In the genomic region with DNA sequence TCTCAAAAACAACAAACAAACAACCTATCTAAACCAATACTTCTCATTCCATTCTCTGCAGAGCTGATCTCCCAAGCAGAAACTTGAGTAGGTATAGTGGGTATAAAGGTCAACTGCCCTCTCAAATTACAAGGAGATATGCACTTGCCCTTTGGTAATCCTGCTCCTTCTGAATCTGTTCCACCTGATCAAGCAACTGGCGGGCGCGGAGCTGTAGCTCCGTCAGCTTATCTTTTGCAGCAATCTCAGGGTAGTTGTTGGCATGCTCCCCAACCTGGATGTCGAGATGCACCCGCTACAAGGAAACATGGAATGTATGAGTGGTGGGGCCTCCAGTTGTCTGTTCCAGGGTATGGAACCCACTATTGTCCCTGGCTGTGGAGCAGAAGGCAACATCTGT, we compare ENCODE assay signal across 8 cellular contexts. TPM values are rescaled to one million over a fixed set of nuclear protein-coding genes. Genes with fewer than 3 reads are reported as not detected.
DNase-seq lines count a peak whose midpoint lies in the region; ATAC-seq, FAIRE-seq and TF ChIP-seq lines count a peak whose summit lies in the region.

No MANE protein-coding gene starts in this region.

- H3K36me3 ChIP-seq in SK-N-SH (replicated peaks in 1 of 2; ENCODE audit: control insufficient read depth in 1 of 2, insufficient read depth in 2 of 2, low read length in 1 of 2) (peaks cover 25 to 33% of the 10 kb centered on the region in 2 experiments), keratinocyte (ENCODE audit: control insufficient read depth in 2 of 2, extremely low read depth in 1 of 2, insufficient read depth in 2 of 2, low read length in 2 of 2) (peaks cover 11 to 17% of the 10 kb centered on the region in 2 experiments), subcutaneous abdominal adipose tissue (ENCODE audit: control insufficient read depth in 5 of 5, insufficient read depth in 5 of 5, low read length in 5 of 5) (peaks cover 5 to 28% (median 27%) of the 10 kb centered on the region in 5 donors)

- no peaks in the 10 kb centered on the region for H3K27me3 ChIP-seq in SK-N-SH (ENCODE audit: insufficient read depth)
- no peaks in the 10 kb centered on the region for H3K27me3 ChIP-seq in keratinocyte (ENCODE audit: control insufficient read depth, extremely low read depth, insufficient read depth, low read length)
- H3K27me3 ChIP-seq in subcutaneous abdominal adipose tissue (ENCODE audit: control insufficient read depth in 5 of 5, insufficient read depth in 4 of 5, low read length in 5 of 5), result no peaks in the 10 kb centered on the region

- no peak for TF ChIP-seq RAD21 in SK-N-SH (IDR thresholded peaks at IDR 0.05; ENCODE audit: low read length)

- no peaks in the 10 kb centered on the region for H3K9me3 ChIP-seq in SK-N-SH
- H3K9me3 ChIP-seq in keratinocyte (ENCODE audit: control insufficient read depth, low read depth, low read length), result no peaks in the 10 kb centered on the region
- no peaks in the 10 kb centered on the region for H3K9me3 ChIP-seq in subcutaneous abdominal adipose tissue (ENCODE audit: control insufficient read depth in 5 of 5, low read length in 5 of 5)

- H3K4me3 Mint-ChIP-seq in activated CD8-positive, alpha-beta T cell treated with anti-CD3 and anti-CD28 coated beads, Interleukin-2, amount 10 ng/mL, durations not matched to agents 7 days and 5 days, result peak overlapping the region; percentile 93

- H4K20me1 ChIP-seq in SK-N-SH (ENCODE audit: insufficient read depth), result no peaks in the 10 kb centered on the region
- no peaks in the 10 kb centered on the region for H4K20me1 ChIP-seq in keratinocyte (ENCODE audit: control insufficient read depth, extremely low read depth, insufficient read depth, low read length)

- H3K4me1 ChIP-seq in SK-N-SH (ENCODE audit: control insufficient read depth in 1 of 2, insufficient read depth in 2 of 2, low read depth in 1 of 2, low read length in 1 of 2) (peaks cover 5 to 15% of the 10 kb centered on the region in 2 experiments; a peak in 2 of 4 replicates), keratinocyte (ENCODE audit: control insufficient read depth, extremely low read depth, insufficient read depth, low read length) (peaks cover 17% of the 10 kb centered on the region), subcutaneous abdominal adipose tissue (ENCODE audit: control insufficient read depth in 5 of 5, insufficient read depth in 5 of 5, low read length in 5 of 5) (peaks cover 4 to 26% (median 22%) of the 10 kb centered on the region in 5 donors)

- peaks cover 39% of the 10 kb centered on the region for H3K36me3 Mint-ChIP-seq in activated CD8-positive, alpha-beta T cell treated with anti-CD3 and anti-CD28 coated beads, Interleukin-2, amount 10 ng/mL, durations not matched to agents 7 days and 5 days (ENCODE audit: low read depth)

- peaks cover 23% of the 10 kb centered on the region for H3F3A ChIP-seq in SK-N-SH (replicated peaks; ENCODE audit: insufficient read depth)

- H3K9me1 ChIP-seq in keratinocyte (ENCODE audit: control insufficient read depth, extremely low read depth, insufficient read depth, low read length), result no peaks in the 10 kb centered on the region

- H3K27me3 Mint-ChIP-seq in activated CD8-positive, alpha-beta T cell treated with anti-CD3 and anti-CD28 coated beads, Interleukin-2, amount 10 ng/mL, durations not matched to agents 7 days and 5 days (ENCODE audit: low read depth), result peaks cover 3% of the 10 kb centered on the region

- dilution Hi-C loops in keratinocyte (cut with MboI; ENCODE audit: extremely low pct_ligation_motif_present, low sequenced_read_pairs), result no loop called here

- no peaks in the 10 kb centered on the region for H3K9me3 Mint-ChIP-seq in activated CD8-positive, alpha-beta T cell treated with anti-CD3 and anti-CD28 coated beads, Interleukin-2, amount 10 ng/mL, durations not matched to agents 7 days and 5 days (ENCODE audit: insufficient read depth)

- CTCF ChIA-PET in SK-N-SH (lab: Yijun Ruan, JAX), result interaction anchor here (1.2 to 12.5 kb wide), 5 partner anchors 9 to 276 kb away, joined by 3 to 98 read pairs (median 3); no protein-coding TSS in a partner anchor
- CTCF ChIA-PET in activated CD8-positive, alpha-beta T cell treated with anti-CD3 and anti-CD28 coated beads, Interleukin-2, amount 10 ng/mL, durations not matched to agents 7 days and 5 days (lab: Charles Lee), result interaction anchor here (0.8 to 3.1 kb wide), 6 partner anchors 8 to 340 kb away, joined by 3 to 12 read pairs (median 4); no protein-coding TSS in a partner anchor

- TF ChIP-seq CTCF in SK-N-SH (IDR thresholded peaks at IDR 0.05), result no peak
- no peak for TF ChIP-seq CTCF in keratinocyte (optimal IDR thresholded peaks at IDR 0.05 in 1 of 3, IDR thresholded peaks at IDR 0.05 in 1 of 3, conservative IDR thresholded peaks at IDR 0.05 in 1 of 3; ENCODE audit: extremely low read depth in 1 of 3, insufficient read depth in 2 of 3, low read length in 3 of 3)

- peak overlapping the region; percentile 81 for H3K9ac ChIP-seq in SK-N-SH
- H3K9ac ChIP-seq in keratinocyte (ENCODE audit: control insufficient read depth, extremely low read depth, insufficient read depth, low read length), result peak overlapping the region; percentile 95
- peak overlapping the region in 4 of 5 donors; percentile 26 to 98 (median 88) for H3K9ac ChIP-seq in subcutaneous abdominal adipose tissue (ENCODE audit: low read length in 5 of 5)

- H2AFZ ChIP-seq in SK-N-SH (ENCODE audit: low read depth) (no peak overlapping the region), keratinocyte (ENCODE audit: control insufficient read depth, low read length) (no peak overlapping the region)

- DNase-seq in SK-N-SH (no peak), keratinocyte (ENCODE audit: low read depth, low spot score) (no peak), dermis blood vessel endothelial cell (no peak), NCI-H1930 (lab: John Stamatoyannopoulos, UW) (no peak)
- DNase-seq in activated CD8-positive, alpha-beta T cell treated with anti-CD3 and anti-CD28 coated beads, Interleukin-2, amount 10 ng/mL, durations not matched to agents 7 days and 5 days, result no peak

- POLR2A ChIA-PET in SK-N-SH (lab: Yijun Ruan, JAX), result interaction anchor here (2.3 kb wide), 1 partner anchor 25 kb away, joined by 24 read pairs; the partner anchor contains the start of gene OGDH
- POLR2A ChIA-PET in activated CD8-positive, alpha-beta T cell treated with anti-CD3 and anti-CD28 coated beads, Interleukin-2, amount 10 ng/mL, durations not matched to agents 7 days and 5 days (lab: Charles Lee), result interaction anchor here (0.6 to 3.3 kb wide), 10 partner anchors 8 to 376 kb away, joined by 3 to 31 read pairs (median 17); partner anchors contain the start of genes DDX56, H2AZ2, OGDH and PURB

- H3K79me2 ChIP-seq in SK-N-SH (ENCODE audit: insufficient read depth) (peaks cover 44% of the 10 kb centered on the region), keratinocyte (ENCODE audit: control insufficient read depth, insufficient read depth, low read length) (peaks cover 32% of the 10 kb centered on the region)

- H3K4me2 ChIP-seq in SK-N-SH, result peak overlapping the region; percentile 97
- peak overlapping the region; percentile 87 for H3K4me2 ChIP-seq in keratinocyte (ENCODE audit: control insufficient read depth, extremely low read depth, insufficient read depth, low read depth, low read length)

- H3K27ac Mint-ChIP-seq in activated CD8-positive, alpha-beta T cell treated with anti-CD3 and anti-CD28 coated beads, Interleukin-2, amount 10 ng/mL, durations not matched to agents 7 days and 5 days, result peak overlapping the region; percentile 91

- no peak for FAIRE-seq in keratinocyte (lab: Jason Lieb, UNC)

- H3K27ac ChIP-seq in SK-N-SH (ENCODE audit: low read depth in 2 of 2, low read length in 1 of 2), result no peak overlapping the region
- H3K27ac ChIP-seq in keratinocyte (ENCODE audit: control insufficient read depth, insufficient read depth, low read length), result peak overlapping the region; percentile 73
- H3K27ac ChIP-seq in subcutaneous abdominal adipose tissue (ENCODE audit: low read depth, low read length), result peak overlapping the region; percentile 78

- no peaks in the 10 kb centered on the region for H3K9me2 ChIP-seq in SK-N-SH

- 69% methylated on average over 6 of the region's 6 CpGs for WGBS in SK-N-SH (ENCODE audit: low lambda C conversion rate)

- no peak for TF ChIP-seq EP300 in SK-N-SH (IDR thresholded peaks at IDR 0.05; ENCODE audit: borderline replicate concordance in 1 of 2, low read depth in 1 of 2, low read length in 1 of 2)

- H3K4me3 ChIP-seq in SK-N-SH (ENCODE audit: low read depth in 2 of 2, low read length in 1 of 2), result peak overlapping the region; percentile 82 to 95
- H3K4me3 ChIP-seq in keratinocyte (ENCODE audit: control insufficient read depth in 2 of 3, extremely low read depth in 1 of 3, insufficient read depth in 2 of 3, low read depth in 1 of 3, low read length in 3 of 3), result peak overlapping the region; percentile 82 to 91 (median 88)
- H3K4me3 ChIP-seq in subcutaneous abdominal adipose tissue (ENCODE audit: low read depth in 1 of 5, low read length in 5 of 5), result peak overlapping the region; percentile 81 to 94 (median 85)

- ATAC-seq in SK-N-SH treated with all-trans-retinoic acid at 6 μM for 48 hours (no peak), GM21447 (IDR thresholded peaks at IDR 0.05; ENCODE audit: unreplicated experiment) (no peak)
- no peak for ATAC-seq in activated CD8-positive, alpha-beta T cell treated with anti-CD3 and anti-CD28 coated beads, Interleukin-2, amount 10 ng/mL, durations not matched to agents 7 days and 5 days

- peaks cover 42% of the 10 kb centered on the region for H3K4me1 Mint-ChIP-seq in activated CD8-positive, alpha-beta T cell treated with anti-CD3 and anti-CD28 coated beads, Interleukin-2, amount 10 ng/mL, durations not matched to agents 7 days and 5 days (ENCODE audit: low read depth)

RNA-seq across cellular contexts. Expression of gene TMED4, which starts 1.1 kb away (rescaled TPM):
- polyA plus RNA-seq in SK-N-SH (2012; rRNA removed) (145 and 192 TPM in 2 replicates), keratinocyte (45.8 to 52.0 TPM (median 47.6 TPM) in 3 replicates)
- 101 and 126 TPM in 2 replicates for polyA plus RNA-seq in SK-N-SH (2012; cell fraction: cytosol; rRNA removed)
- 144 and 182 TPM in 2 replicates for polyA plus RNA-seq in SK-N-SH (2012; cell fraction: nucleus; rRNA removed)
- total RNA-seq in activated CD8-positive, alpha-beta T cell treated with anti-CD3 and anti-CD28 coated beads, Interleukin-2, amount 10 ng/mL, durations not matched to agents 7 days and 5 days, result 10 to 100 TPM; 63.8 to 65.9 TPM
- polyA plus RNA-seq in keratinocyte (2011; ENCODE audit: low read depth), result 14.9 TPM
- 26.9 and 30.9 TPM in 2 replicates for polyA plus RNA-seq in keratinocyte (2011; cell fraction: cytosol; rRNA removed)
- 96.2 and 102 TPM in 2 replicates for polyA plus RNA-seq in keratinocyte (2011; cell fraction: nucleus; rRNA removed)
- polyA plus RNA-seq in keratinocyte (2012; ENCODE audit: low replicate concordance), result 29.1 and 43.1 TPM in 2 replicates
- polyA minus RNA-seq in keratinocyte, result 41.7 to 49.6 TPM (median 43.4 TPM) in 3 replicates
- 69.8 TPM for polyA minus RNA-seq in keratinocyte (2011; cell fraction: cytosol; rRNA and poly(A)+ RNA removed)
- polyA minus RNA-seq in keratinocyte (2011; cell fraction: nucleus; rRNA and poly(A)+ RNA removed), result 38.5 and 48.6 TPM in 2 replicates
- total RNA-seq in dermis blood vessel endothelial cell, result 78.8 and 191 TPM in 2 replicates

RNA-seq across cellular contexts. Expression of gene DDX56, which starts 7.2 kb away (rescaled TPM):
- 97.1 and 126 TPM in 2 replicates for polyA plus RNA-seq in SK-N-SH (2012; rRNA removed)
- 44.8 and 68.5 TPM in 2 replicates for polyA plus RNA-seq in SK-N-SH (2012; cell fraction: cytosol; rRNA removed)
- 227 and 338 TPM in 2 replicates for polyA plus RNA-seq in SK-N-SH (2012; cell fraction: nucleus; rRNA removed)
- total RNA-seq in activated CD8-positive, alpha-beta T cell treated with anti-CD3 and anti-CD28 coated beads, Interleukin-2, amount 10 ng/mL, durations not matched to agents 7 days and 5 days, result 10 to 100 TPM; 83.6 to 86.5 TPM
- polyA plus RNA-seq in keratinocyte, result 79.9 to 95.6 TPM (median 81.6 TPM) in 3 replicates
- 35.3 TPM for polyA plus RNA-seq in keratinocyte (2011; ENCODE audit: low read depth)
- 55.7 and 62.8 TPM in 2 replicates for polyA plus RNA-seq in keratinocyte (2011; cell fraction: cytosol; rRNA removed)
- 162 and 178 TPM in 2 replicates for polyA plus RNA-seq in keratinocyte (2011; cell fraction: nucleus; rRNA removed)
- polyA plus RNA-seq in keratinocyte (2012; ENCODE audit: low replicate concordance), result 71.2 and 71.6 TPM in 2 replicates
- 71.9 to 122 TPM (median 76.6 TPM) in 3 replicates for polyA minus RNA-seq in keratinocyte
- polyA minus RNA-seq in keratinocyte (2011; cell fraction: cytosol; rRNA and poly(A)+ RNA removed), result 36.3 TPM
- polyA minus RNA-seq in keratinocyte (2011; cell fraction: nucleus; rRNA and poly(A)+ RNA removed), result 50.8 and 65.9 TPM in 2 replicates
- 55.5 and 69.5 TPM in 2 replicates for total RNA-seq in dermis blood vessel endothelial cell

RNA-seq across cellular contexts. Expression of gene OGDH, which starts 25.5 kb away (rescaled TPM):
- 58.2 and 69.4 TPM in 2 replicates for polyA plus RNA-seq in SK-N-SH (2012; rRNA removed)
- 35.2 and 49.5 TPM in 2 replicates for polyA plus RNA-seq in SK-N-SH (2012; cell fraction: cytosol; rRNA removed)
- 71.1 and 78.7 TPM in 2 replicates for polyA plus RNA-seq in SK-N-SH (2012; cell fraction: nucleus; rRNA removed)
- total RNA-seq in activated CD8-positive, alpha-beta T cell treated with anti-CD3 and anti-CD28 coated beads, Interleukin-2, amount 10 ng/mL, durations not matched to agents 7 days and 5 days, result 100 to 1,000 TPM; 113 to 114 TPM
- 34.4 to 79.9 TPM (median 46.4 TPM) in 3 replicates for polyA plus RNA-seq in keratinocyte
- polyA plus RNA-seq in keratinocyte (2011; ENCODE audit: low read depth), result 37.6 TPM
- 53.1 and 67.3 TPM in 2 replicates for polyA plus RNA-seq in keratinocyte (2011; cell fraction: cytosol; rRNA removed)
- polyA plus RNA-seq in keratinocyte (2011; cell fraction: nucleus; rRNA removed), result 137 and 149 TPM in 2 replicates
- 74.3 and 78.0 TPM in 2 replicates for polyA plus RNA-seq in keratinocyte (2012; ENCODE audit: low replicate concordance)
- 119 to 232 TPM (median 133 TPM) in 3 replicates for polyA minus RNA-seq in keratinocyte
- polyA minus RNA-seq in keratinocyte (2011; cell fraction: cytosol; rRNA and poly(A)+ RNA removed), result 96.3 TPM
- polyA minus RNA-seq in keratinocyte (2011; cell fraction: nucleus; rRNA and poly(A)+ RNA removed), result 138 and 184 TPM in 2 replicates
- 57.0 and 102 TPM in 2 replicates for total RNA-seq in dermis blood vessel endothelial cell

RNA-seq across cellular contexts. Expression of gene NPC1L1, which starts 39.8 kb away (rescaled TPM):
- 0.03 TPM in 1 of 2 replicates, not detected in the other for polyA plus RNA-seq in SK-N-SH (2012; rRNA removed)
- polyA plus RNA-seq in SK-N-SH (2012; cell fraction: cytosol; rRNA removed), result under 0.01 TPM in 1 of 2 replicates, not detected in the other
- polyA plus RNA-seq in SK-N-SH (2012; cell fraction: nucleus; rRNA removed), result 0.05 and 0.12 TPM in 2 replicates
- not detected for total RNA-seq in activated CD8-positive, alpha-beta T cell treated with anti-CD3 and anti-CD28 coated beads, Interleukin-2, amount 10 ng/mL, durations not matched to agents 7 days and 5 days
- polyA plus RNA-seq in keratinocyte, result 0.01 to 0.03 TPM in 2 of 3 replicates, not detected in the other
- 0.16 TPM for polyA plus RNA-seq in keratinocyte (2011; ENCODE audit: low read depth)
- 0.02 TPM in 1 of 2 replicates, not detected in the other for polyA plus RNA-seq in keratinocyte (2011; cell fraction: cytosol; rRNA removed)
- polyA plus RNA-seq in keratinocyte (2011; cell fraction: nucleus; rRNA removed), result 0.03 TPM in 1 of 2 replicates, not detected in the other
- 0.02 and 0.37 TPM in 2 replicates for polyA plus RNA-seq in keratinocyte (2012; ENCODE audit: low replicate concordance)
- not detected in 3 replicates for polyA minus RNA-seq in keratinocyte
- not detected for polyA minus RNA-seq in keratinocyte (2011; cell fraction: cytosol; rRNA and poly(A)+ RNA removed)
- not detected in 2 replicates for polyA minus RNA-seq in keratinocyte (2011; cell fraction: nucleus; rRNA and poly(A)+ RNA removed)
- total RNA-seq in dermis blood vessel endothelial cell, result not detected in 2 replicates

Comparison
In these comparisons a context has a peak if more than half of its experiments do, and no peak if none do; other contexts are left out.
1. H3K27ac ChIP-seq: peak in keratinocyte (single experiment) and subcutaneous abdominal adipose tissue (single experiment); none in SK-N-SH (0 of 2).
2. Peak in every context shown above with its lines, with median percentiles within 50 percentile points of each other: H3K4me3 ChIP-seq and H3K9ac ChIP-seq.